In genomic region chr12:100795193-100796179, GRCh38 we compare ENCODE assay signal across 13 cellular contexts. TPM values are rescaled to one million over a fixed set of nuclear protein-coding genes. Genes with fewer than 3 reads are reported as not detected.
DNase-seq lines count a peak whose midpoint lies in the region; ATAC-seq and TF ChIP-seq lines count a peak whose summit lies in the region.
"Had no signal": no experiment of that assay in that cellular context is flagged by ENCODE, and none has a peak within 500 bp of the region (broad histone marks: within the 10 kb centered on the region; RNA-seq: fewer than 3 reads in every experiment).

No MANE protein-coding gene starts in this region.

- H3K4me1 ChIP-seq in mesenchymal stem cell (ENCODE audit: control insufficient read depth, insufficient read depth, low read depth, low read length): peaks cover 5% of the 10 kb centered on the region
- no peaks in the 10 kb centered on the region for H3K4me1 ChIP-seq in stomach smooth muscle (ENCODE audit: control insufficient read depth, insufficient read depth, low read length)
- H3K4me1 ChIP-seq: Caco-2 had no signal

- H4K91ac ChIP-seq in mesenchymal stem cell (ENCODE audit: low read length): no peak overlapping the region

- H3K18ac ChIP-seq in mesenchymal stem cell (ENCODE audit: low read depth in 1 of 2, low read length in 2 of 2): peak overlapping the region in 1 of 2 experiments; percentile 28

- H3K9me3 ChIP-seq in mesenchymal stem cell (ENCODE audit: control insufficient read depth, low read length): no peaks in the 10 kb centered on the region
- H3K9me3 ChIP-seq in stomach smooth muscle (ENCODE audit: control insufficient read depth in 2 of 2, low read length in 2 of 2): no peaks in the 10 kb centered on the region
- H3K9me3 ChIP-seq: Caco-2 had no signal

- no peak for TF ChIP-seq CTCF in RWPE1 (conservative IDR thresholded peaks at IDR 0.05; ENCODE audit: low read depth)

- H3K4ac ChIP-seq in mesenchymal stem cell (ENCODE audit: low read depth in 1 of 2, low read length in 2 of 2): no peak overlapping the region

- peak overlapping the region; percentile 23 for H3K27ac ChIP-seq in mesenchymal stem cell (ENCODE audit: low read length, poor library complexity, severe bottlenecking)
- H3K27ac ChIP-seq in stomach smooth muscle (ENCODE audit: low read length): no peak overlapping the region
- H3K27ac ChIP-seq in RWPE1: no peak overlapping the region
- H3K27ac ChIP-seq: VCaP had no signal

- POLR2A ChIA-PET in RWPE1 (lab: Yijun Ruan, JAX; ENCODE audit: low non-redundant PET): no interaction called here

- H2AK5ac ChIP-seq in mesenchymal stem cell (ENCODE audit: low read length, severe bottlenecking): no peak overlapping the region

- H3K36me3 ChIP-seq in mesenchymal stem cell (ENCODE audit: control insufficient read depth in 1 of 2, insufficient read depth in 2 of 2, low read depth in 1 of 2, low read length in 2 of 2) (no peaks in the 10 kb centered on the region), stomach smooth muscle (ENCODE audit: control insufficient read depth in 2 of 2, insufficient read depth in 2 of 2, low read length in 2 of 2) (no peaks in the 10 kb centered on the region)

- DNase-seq in LHCN-M2 (ENCODE audit: low read depth): peak; percentile 44
- DNase-seq in astrocyte of the hippocampus (ENCODE audit: low read depth, low spot score): peak; percentile 47
- DNase-seq in mesenchymal stem cell: peak; percentile 33
- DNase-seq in RWPE1 (ENCODE audit: low spot score): no peak
- DNase-seq in HuH-7 (ENCODE audit: low spot score): no peak
- DNase-seq: activated T-cell treated with anti-CD3 and anti-CD28 coated beads for 4 hours; naive thymus-derived CD8-positive, alpha-beta T cell; Right ventricle myocardium superior had no signal

- ATAC-seq in GM19452 (IDR thresholded peaks at IDR 0.05; ENCODE audit: unreplicated experiment) (no peak), HG02610 (IDR thresholded peaks at IDR 0.05; ENCODE audit: unreplicated experiment) (no peak)
- ATAC-seq: naive thymus-derived CD8-positive, alpha-beta T cell had no signal

- H2BK120ac ChIP-seq in mesenchymal stem cell (ENCODE audit: low read depth, low read length): no peak overlapping the region

- no peak overlapping the region for H2BK12ac ChIP-seq in mesenchymal stem cell (ENCODE audit: low read length in 2 of 2)

- H3K9ac ChIP-seq in mesenchymal stem cell (ENCODE audit: low read length) (no peak overlapping the region), stomach smooth muscle (ENCODE audit: low read length in 2 of 2) (no peak overlapping the region)

- H3K4me2 ChIP-seq in mesenchymal stem cell (ENCODE audit: low read length, poor library complexity, severe bottlenecking): no peak overlapping the region

- H3K79me1 ChIP-seq in mesenchymal stem cell (replicated peaks; ENCODE audit: low read length, poor library complexity, severe bottlenecking): no peaks in the 10 kb centered on the region

- no peak overlapping the region for H3K14ac ChIP-seq in mesenchymal stem cell (ENCODE audit: low read length in 2 of 2)

- H2AFZ ChIP-seq in mesenchymal stem cell (ENCODE audit: low read depth, low read length): no peak overlapping the region

- H3K27me3 ChIP-seq in mesenchymal stem cell (ENCODE audit: control insufficient read depth in 1 of 2, insufficient read depth in 1 of 2, low read length in 2 of 2) (peaks cover 15 to 29% of the 10 kb centered on the region in 2 experiments), stomach smooth muscle (ENCODE audit: control insufficient read depth in 1 of 2, insufficient read depth in 2 of 2, low read length in 2 of 2) (peaks cover 0 to 5% of the 10 kb centered on the region in 2 donors)

- no peak overlapping the region for H2BK15ac ChIP-seq in mesenchymal stem cell (ENCODE audit: low read depth, poor library complexity, severe bottlenecking)

- 57% methylated on average over 13 of the region's 15 CpGs for WGBS in mesenchymal stem cell

- no peak overlapping the region for H3K23ac ChIP-seq in mesenchymal stem cell (ENCODE audit: low read length in 2 of 2)

- no peak overlapping the region for H4K8ac ChIP-seq in mesenchymal stem cell (ENCODE audit: low read length)

- H2BK5ac ChIP-seq in mesenchymal stem cell (ENCODE audit: low read depth, low read length, poor library complexity, severe bottlenecking): no peak overlapping the region

- CTCF ChIA-PET in RWPE1 (lab: Yijun Ruan, JAX): interaction anchor here (0.7 kb wide), 1 partner anchor 10 kb away, joined by 3 read pairs; no protein-coding TSS in a partner anchor

- no peak overlapping the region for H3K4me3 ChIP-seq in mesenchymal stem cell (ENCODE audit: insufficient read depth in 1 of 2, low read depth in 1 of 2, low read length in 2 of 2)
- peak overlapping the region; percentile 45 to 62 for H3K4me3 ChIP-seq in stomach smooth muscle (ENCODE audit: low read length in 2 of 2)

RNA-seq across cellular contexts. Expression of gene ANO4, which starts 0.9 kb away (rescaled TPM):
- total RNA-seq in LHCN-M2 (2014; rRNA removed): 8.3 and 8.8 TPM in 2 replicates
- 3.2 TPM for polyA plus RNA-seq in LHCN-M2 (2012)
- 22.1 TPM for polyA plus RNA-seq in mesenchymal stem cell (2013, experiment 1 of 2)
- polyA plus RNA-seq in mesenchymal stem cell (2013, experiment 2 of 2): 23.1 TPM
- total RNA-seq: naive thymus-derived CD8-positive, alpha-beta T cell; Right ventricle myocardium superior had no signal
- polyA plus RNA-seq: naive thymus-derived CD8-positive, alpha-beta T cell had no signal

Comparison
In these comparisons a context has a peak if more than half of its experiments do, and no peak if none do; other contexts are left out.
1. DNase-seq: peak in LHCN-M2 (single experiment), astrocyte of the hippocampus (single experiment) and mesenchymal stem cell (single experiment); none in RWPE1 (single experiment) and HuH-7 (single experiment).
2. H3K4me3 ChIP-seq: peak in stomach smooth muscle (2 of 2); none in mesenchymal stem cell (0 of 2).